In genomic region chr15:82045892-82046667, GRCh38 we compare ENCODE assay signal across 8 cellular contexts. TPM values are rescaled to one million over a fixed set of nuclear protein-coding genes. Genes with fewer than 3 reads are reported as not detected.
DNase-seq lines count a peak whose midpoint lies in the region; ATAC-seq and TF ChIP-seq lines count a peak whose summit lies in the region.

Gene MEX3B, minus strand, starts transcription at chr15:82046018. Its CDS starts 313 bp downstream, at chr15:82045705.

- H3K9me3 Mint-ChIP-seq in activated CD4-positive, alpha-beta T cell treated with anti-CD3 and anti-CD28 coated beads, Interleukin-2, amount 10 ng/mL, durations not matched to agents 7 days and 5 days = no peaks in the 10 kb centered on the region

- H3K4me1 Mint-ChIP-seq in activated CD4-positive, alpha-beta T cell treated with anti-CD3 and anti-CD28 coated beads, Interleukin-2, amount 10 ng/mL, durations not matched to agents 7 days and 5 days = peaks cover 16% of the 10 kb centered on the region

- POLR2A ChIA-PET in activated CD4-positive, alpha-beta T cell treated with anti-CD3 and anti-CD28 coated beads, Interleukin-2, amount 10 ng/mL, durations not matched to agents 7 days and 5 days (lab: Charles Lee) = no interaction called here

- peak within 1 kb of the TSS; percentile 88 for H3K4me3 Mint-ChIP-seq in activated CD4-positive, alpha-beta T cell treated with anti-CD3 and anti-CD28 coated beads, Interleukin-2, amount 10 ng/mL, durations not matched to agents 7 days and 5 days

- peaks cover 2% of the 10 kb centered on the region for H3K36me3 Mint-ChIP-seq in activated CD4-positive, alpha-beta T cell treated with anti-CD3 and anti-CD28 coated beads, Interleukin-2, amount 10 ng/mL, durations not matched to agents 7 days and 5 days (ENCODE audit: low read depth)

- H3K27ac Mint-ChIP-seq in activated CD4-positive, alpha-beta T cell treated with anti-CD3 and anti-CD28 coated beads, Interleukin-2, amount 10 ng/mL, durations not matched to agents 7 days and 5 days = peak within 1 kb of the TSS; percentile 87

- ATAC-seq in GM19351 (IDR thresholded peaks at IDR 0.05; ENCODE audit: unreplicated experiment) (peak; percentile 73), HG03469 (IDR thresholded peaks at IDR 0.05; ENCODE audit: unreplicated experiment) (peak; percentile 61)

- peak; percentile 99 for DNase-seq in Ammon's horn (ENCODE audit: low spot score)
- DNase-seq in NCI-H524 treated with DMSO at 0.1 percent for 48 hours (lab: John Stamatoyannopoulos, UW) = peak; percentile 96
- peak; percentile 94 for DNase-seq in activated CD4-positive, alpha-beta T cell treated with anti-CD3 and anti-CD28 coated beads, Interleukin-2, amount 10 ng/mL, durations not matched to agents 7 days and 5 days
- peak; percentile 96 for DNase-seq in coronary artery (ENCODE audit: low spot score)
- peak; percentile 99 for DNase-seq in left kidney (ENCODE audit: low read depth, low spot score)
- DNase-seq in stimulated activated CD4-positive, alpha-beta T cell treated with anti-CD3 and anti-CD28 coated beads, Interleukin-1b, Interleukin-23, amount 100 ng/mL, for 4 hours (ENCODE audit: low read depth in 2 of 2) = peak; percentile 79 to 88

- CTCF ChIA-PET in activated CD4-positive, alpha-beta T cell treated with anti-CD3 and anti-CD28 coated beads, Interleukin-2, amount 10 ng/mL, durations not matched to agents 7 days and 5 days (lab: Charles Lee) = interaction anchor here (0.6 to 1.3 kb wide), 4 partner anchors 17 to 151 kb away, joined by 3 to 5 read pairs (median 3); no protein-coding TSS in a partner anchor

- no peak for TF ChIP-seq CTCF in coronary artery (IDR thresholded peaks at IDR 0.05)

- H3K4me3 ChIP-seq in coronary artery = peak within 1 kb of the TSS; percentile 92

- H3K27ac ChIP-seq in coronary artery = peak within 1 kb of the TSS; percentile 80 to 89

- peaks cover 37% of the 10 kb centered on the region for H3K27me3 Mint-ChIP-seq in activated CD4-positive, alpha-beta T cell treated with anti-CD3 and anti-CD28 coated beads, Interleukin-2, amount 10 ng/mL, durations not matched to agents 7 days and 5 days

RNA-seq across cellular contexts. Expression of gene MEX3B, which starts in this region (rescaled TPM):
- total RNA-seq in activated CD4-positive, alpha-beta T cell treated with anti-CD3 and anti-CD28 coated beads, Interleukin-2, amount 10 ng/mL, durations not matched to agents 7 days and 5 days = 1 to 10 TPM in 1 of 2 experiments, under 1 TPM in 1; 0.99 to 1.2 TPM

Comparison
In these comparisons a context has a peak if more than half of its experiments do, and no peak if none do; other contexts are left out.
1. Peak in every context shown above with its lines: DNase-seq, ATAC-seq, H3K4me3 ChIP-seq and H3K27ac ChIP-seq.